ENCODE assay signal across 8 cellular contexts in the genomic region with DNA sequence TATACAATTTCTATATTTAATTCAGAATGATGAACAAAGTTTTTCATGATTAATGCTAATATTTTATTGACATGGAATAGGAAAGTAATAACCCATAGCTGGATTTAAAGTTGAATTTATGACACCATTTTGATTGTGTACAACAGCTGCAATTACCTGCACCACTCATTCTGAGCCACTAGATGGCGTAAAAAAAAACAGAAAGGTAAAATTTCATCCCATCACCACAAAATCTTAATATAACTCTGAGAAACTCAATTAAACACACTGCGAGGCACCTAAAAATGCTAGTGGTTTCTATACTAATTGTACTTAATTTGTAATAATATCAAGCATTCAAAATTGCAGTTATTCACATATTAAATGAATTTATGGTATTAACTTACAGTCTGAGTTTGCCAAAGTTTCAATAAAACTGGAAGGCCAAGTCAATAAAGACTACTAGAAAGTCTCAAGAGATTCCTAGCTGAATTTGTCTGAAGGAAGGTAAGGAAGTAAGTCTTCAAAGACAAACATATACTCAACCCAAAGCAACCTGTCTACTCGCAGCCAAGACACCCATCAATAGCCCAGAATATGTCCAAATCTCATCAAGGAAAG.
DNase-seq lines count a peak whose midpoint lies in the region; ATAC-seq and TF ChIP-seq lines count a peak whose summit lies in the region.

No MANE protein-coding gene starts in this region.

- no peaks in the 10 kb centered on the region for H3K36me3 ChIP-seq in neural progenitor cell

- ATAC-seq in HG03521 (IDR thresholded peaks at IDR 0.05; ENCODE audit: unreplicated experiment) (no peak), HG03469 (IDR thresholded peaks at IDR 0.05; ENCODE audit: unreplicated experiment) (no peak), GM21529 (IDR thresholded peaks at IDR 0.05; ENCODE audit: unreplicated experiment) (no peak)

- no peak overlapping the region for H3K4me3 ChIP-seq in coronary artery
- H3K4me3 ChIP-seq in neural progenitor cell, result no peak overlapping the region

- TF ChIP-seq CTCF in coronary artery (IDR thresholded peaks at IDR 0.05) (peak; percentile 28), neural progenitor cell (IDR thresholded peaks at IDR 0.05) (peak; percentile 88)

- H3K4me1 Mint-ChIP-seq in neural progenitor cell, result peaks cover 7% of the 10 kb centered on the region

- no peaks in the 10 kb centered on the region for H3K36me3 Mint-ChIP-seq in neural progenitor cell

- H3K9ac ChIP-seq in neural progenitor cell, result no peak overlapping the region

- peaks cover 8% of the 10 kb centered on the region for H3K27me3 Mint-ChIP-seq in neural progenitor cell (ENCODE audit: insufficient read depth, low read depth)

- H2AFZ ChIP-seq in neural progenitor cell (replicated peaks), result no peak overlapping the region

- no peaks in the 10 kb centered on the region for H3K9me3 ChIP-seq in neural progenitor cell (ENCODE audit: low read depth)

- H3K4me3 Mint-ChIP-seq in neural progenitor cell, result no peak overlapping the region

- no peaks in the 10 kb centered on the region for H3F3A ChIP-seq in neural progenitor cell (ENCODE audit: low read depth)

- H3K4me1 ChIP-seq in neural progenitor cell, result no peaks in the 10 kb centered on the region

- H4K20me1 ChIP-seq in neural progenitor cell (ENCODE audit: low read depth), result no peaks in the 10 kb centered on the region

- H3K9me3 Mint-ChIP-seq in neural progenitor cell, result no peaks in the 10 kb centered on the region

- H3K27me3 ChIP-seq in neural progenitor cell, result peaks cover 34% of the 10 kb centered on the region

- H3K4me2 ChIP-seq in neural progenitor cell, result no peak overlapping the region

- no peak overlapping the region for H3K27ac Mint-ChIP-seq in neural progenitor cell

- H3K27ac ChIP-seq in coronary artery (no peak overlapping the region), neural progenitor cell (no peak overlapping the region)

- peak; percentile 22 for DNase-seq in A172 (ENCODE audit: low spot score)
- peak; percentile 39 for DNase-seq in GM03348 (ENCODE audit: low spot score)
- peak; percentile 57 for DNase-seq in NCI-H2227 (lab: John Stamatoyannopoulos, UW; ENCODE audit: unreplicated experiment)
- no peak for DNase-seq in coronary artery (ENCODE audit: low spot score)
- DNase-seq in neural progenitor cell (ENCODE audit: low spot score), result no peak

- no peaks in the 10 kb centered on the region for H3K79me2 ChIP-seq in neural progenitor cell (ENCODE audit: low read depth)

Comparison
In these comparisons a context has a peak if more than half of its experiments do, and no peak if none do; other contexts are left out.
1. DNase-seq: peak in A172 (single experiment), GM03348 (single experiment) and NCI-H2227 (single experiment); none in coronary artery (single experiment) and neural progenitor cell (single experiment).